In the genomic region with DNA sequence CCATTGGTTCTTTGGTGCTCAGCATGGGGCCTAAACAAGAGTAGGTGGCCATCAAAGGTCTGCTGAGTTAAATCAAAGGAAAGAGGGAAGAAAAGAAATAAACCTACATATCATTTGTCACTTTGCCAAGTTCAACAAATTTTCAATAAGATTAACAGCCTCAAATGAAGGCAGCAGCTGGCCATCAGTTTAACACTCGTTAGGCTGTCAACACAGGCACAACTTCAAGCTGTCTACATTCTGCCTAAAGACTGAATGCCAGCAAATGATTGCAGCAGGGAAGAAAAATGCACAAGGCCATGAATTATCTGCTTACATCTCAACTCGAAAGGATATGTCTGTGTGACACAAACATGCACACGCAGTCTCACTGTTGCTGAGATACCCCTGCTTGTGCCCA, we compare ENCODE assay signal across 12 cellular contexts.
"Had no signal": no experiment of that assay in that cellular context is flagged by ENCODE, and none has a peak within 500 bp of the region (broad histone marks: within the 10 kb centered on the region; RNA-seq: fewer than 3 reads in every experiment).

No MANE protein-coding gene starts in this region.

- H3K4me3 ChIP-seq: heart left ventricle, prostate gland, tibial nerve had no signal

- H3K9me3 ChIP-seq: heart left ventricle, prostate gland, tibial nerve had no signal

- H3K27ac ChIP-seq: heart left ventricle, prostate gland, tibial nerve had no signal

- H3K36me3 ChIP-seq: prostate gland had no signal

- H3K4me1 ChIP-seq: heart left ventricle, prostate gland, tibial nerve had no signal

- FAIRE-seq: frontal cortex, TTC549 had no signal

- DNase-seq: activated CD4-positive, alpha-beta T cell treated with anti-CD3 and anti-CD28 coated beads, Interleukin-2, amount 50 U/mL, for 1 hour; activated gamma-delta T cell; activated T-cell treated with anti-CD3 and anti-CD28 coated beads, Interleukin-2, amount 50 U/mL, for 4 hours; heart left ventricle; left colon; stimulated activated CD4-positive, alpha-beta T cell treated with anti-CD3 and anti-CD28 coated beads, Interleukin-2, amount 100 ng/mL, for 24 hours; stimulated activated naive B cell treated with anti-CD40 and anti-IgM and Interleukin-4, amounts not matched to agents 10 μg/mL and 1 μg/mL and 100 μg/mL, for 72 hours; T-helper 2 cell had no signal

- H3K27me3 ChIP-seq: heart left ventricle, tibial nerve had no signal
